ENCODE assay signal across 21 cellular contexts in the genomic region with DNA sequence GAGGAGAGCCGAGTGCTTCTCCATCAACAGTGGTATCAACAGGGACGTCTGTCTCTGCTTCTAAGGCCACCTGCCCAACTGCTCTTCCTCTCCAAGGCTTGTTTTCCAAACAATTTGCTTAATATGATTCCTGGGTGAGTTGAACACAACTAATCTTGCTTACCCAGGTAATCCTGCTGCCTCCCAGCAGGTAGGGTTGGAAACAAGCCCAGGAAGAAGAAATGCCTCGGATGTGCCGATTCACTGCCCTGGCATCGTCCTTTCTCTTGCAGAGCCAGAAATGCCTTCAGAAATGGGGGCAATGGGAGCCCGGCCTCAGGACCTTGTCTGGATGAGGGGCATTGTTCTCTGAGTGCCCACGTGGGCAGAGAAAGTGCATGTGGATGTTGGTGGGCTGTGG. TPM values are rescaled to one million over a fixed set of nuclear protein-coding genes. Genes with fewer than 3 reads are reported as not detected.
"Had no signal": no experiment of that assay in that cellular context is flagged by ENCODE, and none has a peak within 500 bp of the region (broad histone marks: within the 10 kb centered on the region; RNA-seq: fewer than 3 reads in every experiment).

No MANE protein-coding gene starts in this region.

- H3K9me3 ChIP-seq: adrenal gland, Peyer's patch had no signal

- H3K4me1 ChIP-seq: adrenal gland, Peyer's patch had no signal

- H3K36me3 ChIP-seq: adrenal gland, Peyer's patch had no signal

- DNase-seq: activated CD4-positive, alpha-beta T cell treated with anti-CD3 and anti-CD28 coated beads for 4 hours; activated CD8-positive, alpha-beta memory T cell treated with anti-CD3 and anti-CD28 coated beads, Interleukin-2, amount 50 U/mL, for 4 hours; activated CD8-positive, alpha-beta T cell treated with anti-CD3 and anti-CD28 coated beads for 36 hours; activated naive CD4-positive, alpha-beta T cell treated with anti-CD3 and anti-CD28 coated beads, Interleukin-2, amount 50 U/mL, for 16 hours; activated naive CD8-positive, alpha-beta T cell treated with anti-CD3 and anti-CD28 coated beads, Interleukin-2, amount 10 ng/mL, durations not matched to agents 7 days and 5 days; activated T-cell treated with anti-CD3 and anti-CD28 coated beads, Interleukin-2, amount 50 U/mL, for 72 hours; adrenal gland; anterior cingulate cortex; cortex of kidney; Kasumi-1; NCI-H1105 treated with DMSO at 0.1 percent for 48 hours; NCI-H1436 treated with DMSO at 0.1 percent for 48 hours; NCI-H1930; NCI-H446; NCI-H524; NCI-H82; Peyer's patch; SHP77 had no signal

- H3K4me3 ChIP-seq: adrenal gland, Peyer's patch had no signal

- H3K27me3 ChIP-seq: Peyer's patch had no signal

- ATAC-seq: activated CD4-positive, CD25-positive, alpha-beta regulatory T cell treated with anti-CD3 and anti-CD28 coated beads, Interleukin-2, amount 50 U/mL, for 24 hours; activated CD8-positive, alpha-beta T cell treated with anti-CD3 and anti-CD28 coated beads for 36 hours; activated T-cell treated with anti-CD3 and anti-CD28 coated beads, Interleukin-2, amount 50 U/mL, for 72 hours had no signal

- H3K27ac ChIP-seq: adrenal gland, Peyer's patch had no signal

RNA-seq across cellular contexts. Expression of a gene that starts 51.9 kb away (rescaled TPM):
- total RNA-seq: activated CD8-positive, alpha-beta T cell treated with anti-CD3 and anti-CD28 coated beads for 36 hours; activated naive CD8-positive, alpha-beta T cell treated with anti-CD3 and anti-CD28 coated beads, Interleukin-2, amount 10 ng/mL, durations not matched to agents 7 days and 5 days; activated T-cell treated with anti-CD3 and anti-CD28 coated beads, Interleukin-2, amount 50 U/mL, for 72 hours; adrenal gland; chondrocyte; SK-MEL-5 had no signal
